17 cellular contexts compared by ENCODE assay signal in genomic region chr11:954392-955144, GRCh38. TPM values are rescaled to one million over a fixed set of nuclear protein-coding genes. Genes with fewer than 3 reads are reported as not detected.
DNase-seq lines count a peak whose midpoint lies in the region; ATAC-seq, FAIRE-seq and TF ChIP-seq lines count a peak whose summit lies in the region.
"Had no signal": no experiment of that assay in that cellular context is flagged by ENCODE, and none has a peak within 500 bp of the region (broad histone marks: within the 10 kb centered on the region; RNA-seq: fewer than 3 reads in every experiment).

No MANE protein-coding gene starts in this region.

- H3K36me3 Mint-ChIP-seq in activated naive CD8-positive, alpha-beta T cell: peaks cover 4% of the 10 kb centered on the region
- H3K36me3 Mint-ChIP-seq in activated naive CD8-positive, alpha-beta T cell treated with anti-CD3 and anti-CD28 coated beads, Interleukin-2, amount 50 U/mL, for 24 hours (ENCODE audit: low read depth): peaks cover 10% of the 10 kb centered on the region
- peaks cover 22 to 35% of the 10 kb centered on the region in 2 donors for H3K36me3 Mint-ChIP-seq in stimulated activated naive B cell treated with anti-CD40 and anti-IgM and Interleukin-4, amounts not matched to agents 10 μg/mL and 1 μg/mL and 100 μg/mL, for 72 hours

- H3K79me2 ChIP-seq in endothelial cell of umbilical vein (ENCODE audit: control insufficient read depth, insufficient read depth, low read length): peaks cover 51% of the 10 kb centered on the region

- H3K27ac Mint-ChIP-seq in activated naive CD8-positive, alpha-beta T cell: peak overlapping the region; percentile 28
- H3K27ac Mint-ChIP-seq in activated naive CD8-positive, alpha-beta T cell treated with anti-CD3 and anti-CD28 coated beads, Interleukin-2, amount 50 U/mL, for 24 hours: no peak overlapping the region
- H3K27ac Mint-ChIP-seq in stimulated activated naive B cell treated with anti-CD40 and anti-IgM and Interleukin-4, amounts not matched to agents 10 μg/mL and 1 μg/mL and 100 μg/mL, for 72 hours: peak overlapping the region; percentile 38

- no peaks in the 10 kb centered on the region for H3K9me1 ChIP-seq in endothelial cell of umbilical vein (replicated peaks; ENCODE audit: control insufficient read depth, extremely low read depth, insufficient read depth, low read length)

- ATAC-seq in activated naive CD8-positive, alpha-beta T cell treated with anti-CD3 and anti-CD28 coated beads, Interleukin-2, amount 50 U/mL, for 24 hours: no peak
- ATAC-seq in stimulated activated naive B cell treated with anti-CD40 and anti-IgM and Interleukin-4, amounts not matched to agents 10 μg/mL and 1 μg/mL and 100 μg/mL, for 72 hours (replicated peaks): peak; percentile 39 to 46
- ATAC-seq in HG03442 (IDR thresholded peaks at IDR 0.05; ENCODE audit: unreplicated experiment) (no peak), HG03025 (IDR thresholded peaks at IDR 0.05; ENCODE audit: low FRiP score, unreplicated experiment) (no peak)

- H3K27ac ChIP-seq in RWPE1: peak overlapping the region; percentile 46
- H3K27ac ChIP-seq in endothelial cell of umbilical vein (ENCODE audit: insufficient read depth, low read depth, low read length): no peak overlapping the region
- H3K27ac ChIP-seq: esophagus muscularis mucosa had no signal

- H3K27me3 ChIP-seq in endothelial cell of umbilical vein (ENCODE audit: control insufficient read depth in 2 of 2, insufficient read depth in 2 of 2, low read length in 2 of 2): no peaks in the 10 kb centered on the region
- H3K27me3 ChIP-seq: esophagus muscularis mucosa had no signal

- H4K20me1 ChIP-seq in endothelial cell of umbilical vein (replicated peaks; ENCODE audit: control insufficient read depth, extremely low read depth, insufficient read depth, low read length): peaks cover 2% of the 10 kb centered on the region

- no peak overlapping the region for H2AFZ ChIP-seq in endothelial cell of umbilical vein (ENCODE audit: low read depth, low read length)

- dilution Hi-C loops in endothelial cell of umbilical vein (cut with MboI; ENCODE audit: extremely low pct_ligation_motif_present, low sequenced_read_pairs): no loop called here

- H3K36me3 ChIP-seq in endothelial cell of umbilical vein (ENCODE audit: control insufficient read depth in 2 of 2, extremely low read depth in 1 of 2, insufficient read depth in 2 of 2, low read length in 2 of 2): peaks cover 0 to 10% of the 10 kb centered on the region in 2 experiments

- H3K27me3 Mint-ChIP-seq in activated naive CD8-positive, alpha-beta T cell: no peaks in the 10 kb centered on the region
- H3K27me3 Mint-ChIP-seq in activated naive CD8-positive, alpha-beta T cell treated with anti-CD3 and anti-CD28 coated beads, Interleukin-2, amount 50 U/mL, for 24 hours: no peaks in the 10 kb centered on the region
- no peaks in the 10 kb centered on the region for H3K27me3 Mint-ChIP-seq in stimulated activated naive B cell treated with anti-CD40 and anti-IgM and Interleukin-4, amounts not matched to agents 10 μg/mL and 1 μg/mL and 100 μg/mL, for 72 hours

- no peaks in the 10 kb centered on the region for H3K4me1 ChIP-seq in endothelial cell of umbilical vein (ENCODE audit: control insufficient read depth, extremely low read depth, insufficient read depth, low read length)

- H3K4me3 Mint-ChIP-seq in activated naive CD8-positive, alpha-beta T cell: no peak overlapping the region
- no peak overlapping the region for H3K4me3 Mint-ChIP-seq in activated naive CD8-positive, alpha-beta T cell treated with anti-CD3 and anti-CD28 coated beads, Interleukin-2, amount 50 U/mL, for 24 hours
- peak overlapping the region in 1 of 2 donors; percentile 31 for H3K4me3 Mint-ChIP-seq in stimulated activated naive B cell treated with anti-CD40 and anti-IgM and Interleukin-4, amounts not matched to agents 10 μg/mL and 1 μg/mL and 100 μg/mL, for 72 hours

- TF ChIP-seq CTCF in RWPE1 (conservative IDR thresholded peaks at IDR 0.05; ENCODE audit: low read depth): no peak
- no peak for TF ChIP-seq CTCF in endothelial cell of umbilical vein (IDR thresholded peaks at IDR 0.05; ENCODE audit: extremely low read depth in 1 of 2, insufficient read depth in 1 of 2, low read depth in 1 of 2, low read length in 2 of 2)

- no peak overlapping the region for H3K4me3 ChIP-seq in endothelial cell of umbilical vein (replicated peaks in 1 of 3; ENCODE audit: insufficient read depth in 1 of 3, low read depth in 1 of 3, low read length in 3 of 3)
- H3K4me3 ChIP-seq: esophagus muscularis mucosa, HAP-1 had no signal

- peak; percentile 21 for FAIRE-seq in endothelial cell of umbilical vein (lab: Jason Lieb, UNC)

- no TSS peak for BruUV-seq in endothelial cell of umbilical vein (replicated peaks; lab: Mats Ljungman, UMichigan)

- CTCF ChIA-PET in RWPE1 (lab: Yijun Ruan, JAX) (interaction anchor here (0.7 kb wide), 1 partner anchor 96 kb away, joined by 5 read pairs; no protein-coding TSS in a partner anchor), endothelial cell of umbilical vein (lab: Charles Lee) (interaction anchor here (0.8 to 1.7 kb wide), 2 partner anchors 10 to 30 kb away, joined by 3 to 4 read pairs; no protein-coding TSS in a partner anchor)

- POLR2A ChIA-PET in RWPE1 (lab: Yijun Ruan, JAX; ENCODE audit: low non-redundant PET): no interaction called here
- POLR2A ChIA-PET in endothelial cell of umbilical vein (lab: Charles Lee): no interaction called here

- no peak overlapping the region for H3K9ac ChIP-seq in endothelial cell of umbilical vein (replicated peaks; ENCODE audit: extremely low read depth, insufficient read depth, low read length)

- no peaks in the 10 kb centered on the region for H3K9me3 ChIP-seq in endothelial cell of umbilical vein (replicated peaks; ENCODE audit: control insufficient read depth, insufficient read depth, low read length)

- TF ChIP-seq POLR2A in endothelial cell of umbilical vein (IDR thresholded peaks at IDR 0.05; ENCODE audit: low read depth, low read length): no peak

- no peak overlapping the region for H3K4me2 ChIP-seq in endothelial cell of umbilical vein (ENCODE audit: insufficient read depth, low read length)

- DNase-seq in activated naive CD8-positive, alpha-beta T cell treated with anti-CD3 and anti-CD28 coated beads, Interleukin-2, amount 50 U/mL, for 24 hours: no peak
- no peak for DNase-seq in RWPE1 (ENCODE audit: low spot score)
- DNase-seq in endothelial cell of umbilical vein (ENCODE audit: low read depth, low spot score): no peak
- DNase-seq in stimulated activated naive B cell treated with anti-CD40 and anti-IgM and Interleukin-4, amounts not matched to agents 10 μg/mL and 1 μg/mL and 100 μg/mL, for 72 hours: no peak
- no peak for DNase-seq in H4 (ENCODE audit: low spot score)
- DNase-seq: activated CD4-positive, alpha-beta T cell treated with anti-CD3 and anti-CD28 coated beads for 4 hours; activated gamma-delta T cell treated with Interleukin-2 at 50 U/mL for 16 hours; DMS79 treated with DMSO at 0.1 percent for 48 hours; KG1; mesenchymal stem cell; NCI-H2171; stimulated activated CD4-positive, alpha-beta T cell treated with anti-CD3 and anti-CD28 coated beads, Interleukin-2, amount 100 ng/mL, for 24 hours had no signal

- intact Hi-C loops in endothelial cell of umbilical vein (cut with micrococcal nuclease): no loop called here

- H3K4me1 Mint-ChIP-seq in activated naive CD8-positive, alpha-beta T cell (ENCODE audit: low read depth): peaks cover 34% of the 10 kb centered on the region
- H3K4me1 Mint-ChIP-seq in activated naive CD8-positive, alpha-beta T cell treated with anti-CD3 and anti-CD28 coated beads, Interleukin-2, amount 50 U/mL, for 24 hours: peaks cover 19% of the 10 kb centered on the region
- peaks cover 32 to 38% of the 10 kb centered on the region in 2 donors for H3K4me1 Mint-ChIP-seq in stimulated activated naive B cell treated with anti-CD40 and anti-IgM and Interleukin-4, amounts not matched to agents 10 μg/mL and 1 μg/mL and 100 μg/mL, for 72 hours

- H3K9me3 Mint-ChIP-seq in activated naive CD8-positive, alpha-beta T cell (ENCODE audit: low read depth): no peaks in the 10 kb centered on the region
- peaks cover 5% of the 10 kb centered on the region for H3K9me3 Mint-ChIP-seq in activated naive CD8-positive, alpha-beta T cell treated with anti-CD3 and anti-CD28 coated beads, Interleukin-2, amount 50 U/mL, for 24 hours
- H3K9me3 Mint-ChIP-seq in stimulated activated naive B cell treated with anti-CD40 and anti-IgM and Interleukin-4, amounts not matched to agents 10 μg/mL and 1 μg/mL and 100 μg/mL, for 72 hours: no peaks in the 10 kb centered on the region

TF ChIP-seq in endothelial cell of umbilical vein, 7 proteins besides CTCF, POLR2A, EP300 and RAD21 (continues in another document):
- TF ChIP-seq FOS (IDR thresholded peaks at IDR 0.05; ENCODE audit: borderline replicate concordance, insufficient read depth, low read length) (no peak), JUN (IDR thresholded peaks at IDR 0.05; ENCODE audit: borderline replicate concordance, insufficient read depth, insufficient read length, low read depth) (no peak), MYC (IDR thresholded peaks at IDR 0.05; ENCODE audit: low read depth, low read length) (no peak)
- TF ChIP-seq, protein P1, sequence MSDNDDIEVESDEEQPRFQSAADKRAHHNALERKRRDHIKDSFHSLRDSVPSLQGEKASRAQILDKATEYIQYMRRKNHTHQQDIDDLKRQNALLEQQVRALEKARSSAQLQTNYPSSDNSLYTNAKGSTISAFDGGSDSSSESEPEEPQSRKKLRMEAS (IDR thresholded peaks at IDR 0.05; ENCODE audit: insufficient read depth, insufficient read length): no peak

RNA-seq across cellular contexts. Expression of gene AP2A2, which starts 28.9 kb away (rescaled TPM):
- 92.5 and 92.6 TPM in 2 replicates for total RNA-seq in endothelial cell of umbilical vein
- 89.5 and 109 TPM in 2 replicates for polyA plus RNA-seq in endothelial cell of umbilical vein
- 59.7 and 67.5 TPM in 2 replicates for polyA plus RNA-seq in endothelial cell of umbilical vein (2011; cell fraction: cytosol; rRNA removed)
- 207 and 227 TPM in 2 replicates for polyA plus RNA-seq in endothelial cell of umbilical vein (2011; cell fraction: nucleus; rRNA removed)
- polyA plus RNA-seq in endothelial cell of umbilical vein (2012): 60.5 and 72.6 TPM in 2 replicates
- 91.0 and 107 TPM in 2 replicates for polyA minus RNA-seq in endothelial cell of umbilical vein
- 42.9 TPM for polyA minus RNA-seq in endothelial cell of umbilical vein (2011; cell fraction: cytosol; rRNA and poly(A)+ RNA removed)
- 99.5 and 108 TPM in 2 replicates for polyA minus RNA-seq in endothelial cell of umbilical vein (2011; cell fraction: nucleus; rRNA and poly(A)+ RNA removed)
- 25.1 and 25.3 TPM in 2 replicates for total RNA-seq in H4 (2014; rRNA removed; shearing (Covaris generic))

RNA-seq across cellular contexts. Expression of gene CHID1, which starts 44.0 kb away (rescaled TPM):
- total RNA-seq in endothelial cell of umbilical vein: 86.2 and 89.8 TPM in 2 replicates
- polyA plus RNA-seq in endothelial cell of umbilical vein: 98.2 and 107 TPM in 2 replicates
- 117 and 125 TPM in 2 replicates for polyA plus RNA-seq in endothelial cell of umbilical vein (2011; cell fraction: cytosol; rRNA removed)
- 65.5 and 66.9 TPM in 2 replicates for polyA plus RNA-seq in endothelial cell of umbilical vein (2011; cell fraction: nucleus; rRNA removed)
- polyA plus RNA-seq in endothelial cell of umbilical vein (2012): 95.2 and 134 TPM in 2 replicates
- polyA minus RNA-seq in endothelial cell of umbilical vein: 75.0 and 96.4 TPM in 2 replicates
- polyA minus RNA-seq in endothelial cell of umbilical vein (2011; cell fraction: cytosol; rRNA and poly(A)+ RNA removed): 23.1 TPM
- polyA minus RNA-seq in endothelial cell of umbilical vein (2011; cell fraction: nucleus; rRNA and poly(A)+ RNA removed): 27.8 and 31.1 TPM in 2 replicates
- 53.1 and 65.1 TPM in 2 replicates for total RNA-seq in H4 (2014; rRNA removed; shearing (Covaris generic))

Comparison
In these comparisons a context has a peak if more than half of its experiments do, and no peak if none do; other contexts are left out.
1. ATAC-seq: peak in stimulated activated naive B cell treated with anti-CD40 and anti-IgM and Interleukin-4, amounts not matched to agents 10 μg/mL and 1 μg/mL and 100 μg/mL, for 72 hours (2 of 2); none in activated naive CD8-positive, alpha-beta T cell treated with anti-CD3 and anti-CD28 coated beads, Interleukin-2, amount 50 U/mL, for 24 hours (single experiment), HG03442 (single experiment) and HG03025 (single experiment).